21 cellular contexts compared by ENCODE assay signal in genomic region chr2:208306291-208306690, GRCh38.
DNase-seq lines count a peak whose midpoint lies in the region; ATAC-seq and TF ChIP-seq lines count a peak whose summit lies in the region.
"Had no signal": no experiment of that assay in that cellular context is flagged by ENCODE, and none has a peak within 500 bp of the region (broad histone marks: within the 10 kb centered on the region; RNA-seq: fewer than 3 reads in every experiment).

No MANE protein-coding gene starts in this region.

- in situ Hi-C loops in astrocyte of the spinal cord (cut with HindIII; ENCODE audit: low sequenced_read_pairs), result no loop called here

- H3K4me3 ChIP-seq in astrocyte of the spinal cord (ENCODE audit: low read depth, low read length), result no peak overlapping the region
- no peak overlapping the region for H3K4me3 ChIP-seq in foreskin fibroblast (ENCODE audit: low read depth in 1 of 2, low read length in 2 of 2)
- H3K4me3 ChIP-seq: upper lobe of right lung had no signal

- peak; percentile 14 for DNase-seq in AG08396 (ENCODE audit: low spot score)
- DNase-seq in GM04503 (ENCODE audit: low read depth), result peak; percentile 23
- peak; percentile 20 for DNase-seq in astrocyte of the spinal cord (ENCODE audit: low read depth, low spot score)
- DNase-seq in foreskin fibroblast, result peak; percentile 61 to 83
- DNase-seq in NCI-H748 (lab: John Stamatoyannopoulos, UW; ENCODE audit: unreplicated experiment), result no peak
- DNase-seq: activated CD4-positive, alpha-beta T cell treated with anti-CD3 and anti-CD28 coated beads for 1 hour; activated naive CD4-positive, alpha-beta T cell; activated T-cell treated with anti-CD3 and anti-CD28 coated beads, Interleukin-2, amount 50 U/mL, for 1 hour; caudate nucleus; CD8-positive, alpha-beta T cell; DMS153; left cardiac atrium; mesenchymal stem cell; NCI-H1105 treated with DMSO at 0.1 percent for 48 hours; NCI-H2081 treated with DMSO at 0.1 percent for 48 hours; OCI-M1; Right ventricle myocardium superior; upper lobe of right lung had no signal

- no peak for ATAC-seq in GM19035 (IDR thresholded peaks at IDR 0.05; ENCODE audit: unreplicated experiment)
- ATAC-seq in HG03159 (IDR thresholded peaks at IDR 0.05; ENCODE audit: unreplicated experiment), result no peak
- no peak for ATAC-seq in GM21423 (IDR thresholded peaks at IDR 0.05; ENCODE audit: unreplicated experiment)
- ATAC-seq: CD8-positive, alpha-beta T cell; left cardiac atrium; upper lobe of right lung had no signal

- TF ChIP-seq CTCF in astrocyte of the spinal cord (IDR thresholded peaks at IDR 0.05; ENCODE audit: low read depth, low read length), result no peak
- TF ChIP-seq CTCF in foreskin fibroblast (IDR thresholded peaks at IDR 0.05; ENCODE audit: low read depth, low read length), result no peak
